Comparison of ENCODE assay signal across 8 cellular contexts in the genomic region with DNA sequence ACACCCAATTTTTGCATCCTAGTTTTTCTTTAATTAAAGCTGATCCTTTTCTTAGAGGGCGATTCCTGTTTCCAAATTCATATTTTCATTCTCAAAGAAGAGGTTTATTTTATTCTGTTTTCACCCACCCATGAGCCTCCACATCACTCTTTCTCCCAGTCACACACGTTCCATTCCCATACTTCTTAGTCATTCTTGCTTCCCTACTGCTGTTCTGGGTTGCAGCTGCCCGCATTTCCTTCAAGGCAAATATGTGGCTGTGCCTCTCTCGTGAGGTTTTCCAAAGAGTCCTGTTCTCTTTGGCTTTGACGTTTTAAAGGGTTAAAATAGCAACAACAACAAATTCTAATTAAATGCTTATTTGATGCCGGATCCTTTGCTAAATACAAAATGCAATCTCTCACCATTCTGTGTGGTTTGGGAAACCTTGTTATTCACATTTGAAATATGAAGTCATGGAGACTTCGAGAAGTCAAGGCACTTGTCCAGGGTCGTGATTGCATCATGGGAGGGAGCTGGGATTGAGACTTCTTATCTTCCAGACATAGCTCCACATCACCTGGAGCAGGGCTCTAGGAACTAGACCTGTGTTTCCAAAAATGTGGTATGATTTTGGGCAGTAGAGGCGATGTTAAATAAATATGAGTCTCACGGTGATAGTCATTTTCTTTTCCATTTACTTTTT.
"Had no signal": no experiment of that assay in that cellular context is flagged by ENCODE, and none has a peak within 500 bp of the region (broad histone marks: within the 10 kb centered on the region; RNA-seq: fewer than 3 reads in every experiment).

No MANE protein-coding gene starts in this region.

- H3K4me3 Mint-ChIP-seq: GM23338, HFFc6 had no signal

- H3K27ac ChIP-seq: HL-60 had no signal

- H3K27ac Mint-ChIP-seq: GM23338, HFFc6 had no signal

- H3K36me3 ChIP-seq: HAP-1 had no signal

- H3K9me3 ChIP-seq: HAP-1 had no signal

- DNase-seq: H7, HFFc6, IMR-90 had no signal

- ATAC-seq: GM23338, HCT116, K562 had no signal

- H3K4me2 ChIP-seq: GM23338 had no signal

- H3K4me3 ChIP-seq: GM23338, HAP-1, K562 had no signal

- H3K4me1 ChIP-seq: HAP-1 had no signal

- H2AFZ ChIP-seq: GM23338 had no signal
